8 cellular contexts compared by ENCODE assay signal in genomic region chr17:82236142-82236971, GRCh38. TPM values are rescaled to one million over a fixed set of nuclear protein-coding genes. Genes with fewer than 3 reads are reported as not detected.
DNase-seq lines count a peak whose midpoint lies in the region; ATAC-seq and TF ChIP-seq lines count a peak whose summit lies in the region.

No MANE protein-coding gene starts in this region.

- H3F3A ChIP-seq in SK-N-SH (replicated peaks; ENCODE audit: insufficient read depth) = peaks cover 21% of the 10 kb centered on the region

- no peaks in the 10 kb centered on the region for H3K9me3 ChIP-seq in BLaER1 treated with 17β-estradiol and CSF1 and Interleukin-3, amounts not matched to agents 10 nM and 100 nM (replicated peaks in 1 of 11)
- no peaks in the 10 kb centered on the region for H3K9me3 ChIP-seq in HUES6 (ENCODE audit: control insufficient read depth, insufficient read depth, low read depth, low read length)
- no peaks in the 10 kb centered on the region for H3K9me3 ChIP-seq in SK-N-SH

- peak overlapping the region; percentile 41 to 74 (median 66); a peak in 21 of 22 replicates for H3K9ac ChIP-seq in BLaER1 treated with 17β-estradiol and CSF1 and Interleukin-3, amounts not matched to agents 10 nM and 100 nM
- H3K9ac ChIP-seq in HUES6 (ENCODE audit: low read length) (peak overlapping the region; percentile 23), SK-N-SH (no peak overlapping the region)

- H2AFZ ChIP-seq in SK-N-SH (ENCODE audit: low read depth) = no peak overlapping the region

- intact Hi-C loops in Right ventricle myocardium superior (cut with DNase I) = loop anchor here (5.0 to 10.0 kb wide), 2 partner anchors 58 to 86 kb away; no protein-coding TSS in a partner anchor
- intact Hi-C loops in sciatic nerve (cut with DNase I) = loop anchor here (5.0 kb wide), 1 partner anchor 86 kb away; no protein-coding TSS in a partner anchor

- no peaks in the 10 kb centered on the region for H3K27me3 ChIP-seq in BLaER1 treated with 17β-estradiol and CSF1 and Interleukin-3, amounts not matched to agents 10 nM and 100 nM
- H3K27me3 ChIP-seq in HUES6 (ENCODE audit: control insufficient read depth, insufficient read depth, low read length) (peaks cover 4% of the 10 kb centered on the region; the same call in 1 of the 2 replicates), SK-N-SH (ENCODE audit: insufficient read depth) (no peaks in the 10 kb centered on the region)

- CTCF ChIA-PET in SK-N-SH (lab: Yijun Ruan, JAX) = interaction anchor here (0.6 to 10.9 kb wide), 55 partner anchors 8 to 523 kb away, joined by 3 to 153 read pairs (median 5); partner anchors contain the start of genes CD7, CSNK1D, HEXD and OGFOD3

- peaks cover 26% of the 10 kb centered on the region for H3K4me1 Mint-ChIP-seq in activated naive CD8-positive, alpha-beta T cell treated with anti-CD3 and anti-CD28 coated beads, Interleukin-2, amount 10 ng/mL, durations not matched to agents 7 days and 5 days

- H3K9me3 Mint-ChIP-seq in activated naive CD8-positive, alpha-beta T cell treated with anti-CD3 and anti-CD28 coated beads, Interleukin-2, amount 10 ng/mL, durations not matched to agents 7 days and 5 days = no peaks in the 10 kb centered on the region

- WGBS in SK-N-SH (ENCODE audit: low lambda C conversion rate) = 42% methylated on average over 33 of the region's 44 CpGs

- TF ChIP-seq EP300 in SK-N-SH (IDR thresholded peaks at IDR 0.05; ENCODE audit: borderline replicate concordance in 1 of 2, low read depth in 1 of 2, low read length in 1 of 2) = no peak

- peak overlapping the region in 8 of 11 experiments; percentile 23 to 80 (median 61); a peak in 13 of 22 replicates for H3K27ac ChIP-seq in BLaER1 treated with 17β-estradiol and CSF1 and Interleukin-3, amounts not matched to agents 10 nM and 100 nM
- H3K27ac ChIP-seq in HUES6 (ENCODE audit: low read depth, low read length) (0 out of 2 replicates have a peak overlapping the region, but pooled peaks have one; percentile 15), SK-N-SH (ENCODE audit: low read depth in 2 of 2, low read length in 1 of 2) (peak overlapping the region in 1 of 2 experiments; percentile 6; a peak in 1 of 4 replicates)

- peak overlapping the region in 9 of 10 experiments; percentile 15 to 99 (median 29); a peak in 11 of 20 replicates for H3K4me3 ChIP-seq in BLaER1 treated with 17β-estradiol and CSF1 and Interleukin-3, amounts not matched to agents 10 nM and 100 nM
- no peak overlapping the region for H3K4me3 ChIP-seq in HUES6 (ENCODE audit: low read depth, low read length)
- no peak overlapping the region; a peak in 1 of 4 replicates for H3K4me3 ChIP-seq in SK-N-SH (ENCODE audit: low read depth in 2 of 2, low read length in 1 of 2)

- no peak for ATAC-seq in activated naive CD8-positive, alpha-beta T cell treated with anti-CD3 and anti-CD28 coated beads, Interleukin-2, amount 10 ng/mL, durations not matched to agents 7 days and 5 days (ENCODE audit: low read depth)
- peak; percentile 28 for ATAC-seq in Right ventricle myocardium superior (ENCODE audit: poor library complexity)
- peak; percentile 3 for ATAC-seq in sciatic nerve
- no peak for ATAC-seq in HG02588 (IDR thresholded peaks at IDR 0.05; ENCODE audit: unreplicated experiment)
- ATAC-seq in HG03342 (IDR thresholded peaks at IDR 0.05; ENCODE audit: unreplicated experiment) = no peak

- H3K36me3 ChIP-seq in BLaER1 treated with 17β-estradiol and CSF1 and Interleukin-3, amounts not matched to agents 10 nM and 100 nM = peaks cover 6 to 84% (median 44%) of the 10 kb centered on the region in 11 experiments; a peak in 21 of 22 replicates
- H3K36me3 ChIP-seq in HUES6 (ENCODE audit: control insufficient read depth, insufficient read depth, low read length) (peaks cover 34% of the 10 kb centered on the region), SK-N-SH (replicated peaks in 1 of 2; ENCODE audit: control insufficient read depth in 1 of 2, insufficient read depth in 2 of 2, low read length in 1 of 2) (peaks cover 18 to 43% of the 10 kb centered on the region in 2 experiments)

- H3K27me3 Mint-ChIP-seq in activated naive CD8-positive, alpha-beta T cell treated with anti-CD3 and anti-CD28 coated beads, Interleukin-2, amount 10 ng/mL, durations not matched to agents 7 days and 5 days = no peaks in the 10 kb centered on the region

- TF ChIP-seq CTCF in SK-N-SH (IDR thresholded peaks at IDR 0.05) = peak; percentile 99

- no peak overlapping the region for H3K4me3 Mint-ChIP-seq in activated naive CD8-positive, alpha-beta T cell treated with anti-CD3 and anti-CD28 coated beads, Interleukin-2, amount 10 ng/mL, durations not matched to agents 7 days and 5 days

- peak; percentile 84 for TF ChIP-seq RAD21 in SK-N-SH (IDR thresholded peaks at IDR 0.05; ENCODE audit: low read length)

- H3K9me2 ChIP-seq in SK-N-SH = no peaks in the 10 kb centered on the region

- peaks cover 85 to 100% (median 99%) of the 10 kb centered on the region in 11 experiments for H4K20me1 ChIP-seq in BLaER1 treated with 17β-estradiol and CSF1 and Interleukin-3, amounts not matched to agents 10 nM and 100 nM
- peaks cover 70% of the 10 kb centered on the region for H4K20me1 ChIP-seq in SK-N-SH (ENCODE audit: insufficient read depth)

- POLR2A ChIA-PET in SK-N-SH (lab: Yijun Ruan, JAX) = interaction anchor here (0.6 to 1.9 kb wide), 4 partner anchors 14 to 56 kb away, joined by 3 to 5 read pairs (median 4); no protein-coding TSS in a partner anchor
- POLR2A ChIA-PET in activated naive CD8-positive, alpha-beta T cell treated with anti-CD3 and anti-CD28 coated beads, Interleukin-2, amount 10 ng/mL, durations not matched to agents 7 days and 5 days (lab: Charles Lee) = interaction anchor here (0.6 to 2.4 kb wide), 8 partner anchors 20 to 525 kb away, joined by 3 to 13 read pairs (median 5); partner anchors contain the start of gene CD7

- peaks cover 78% of the 10 kb centered on the region for H3K79me2 ChIP-seq in SK-N-SH (ENCODE audit: insufficient read depth)

- no peak overlapping the region for H3K27ac Mint-ChIP-seq in activated naive CD8-positive, alpha-beta T cell treated with anti-CD3 and anti-CD28 coated beads, Interleukin-2, amount 10 ng/mL, durations not matched to agents 7 days and 5 days

- peaks cover 93 to 100% (median 99%) of the 10 kb centered on the region in 10 experiments for H3K4me1 ChIP-seq in BLaER1 treated with 17β-estradiol and CSF1 and Interleukin-3, amounts not matched to agents 10 nM and 100 nM
- H3K4me1 ChIP-seq in HUES6 (ENCODE audit: control insufficient read depth, insufficient read depth, low read length) (peaks cover 40% of the 10 kb centered on the region), SK-N-SH (ENCODE audit: control insufficient read depth in 1 of 2, insufficient read depth in 2 of 2, low read depth in 1 of 2, low read length in 1 of 2) (peaks cover 18 to 33% of the 10 kb centered on the region in 2 experiments; a peak in 3 of 4 replicates)

- H3K36me3 Mint-ChIP-seq in activated naive CD8-positive, alpha-beta T cell treated with anti-CD3 and anti-CD28 coated beads, Interleukin-2, amount 10 ng/mL, durations not matched to agents 7 days and 5 days = peaks cover 5% of the 10 kb centered on the region

- H3K4me2 ChIP-seq in BLaER1 treated with 17β-estradiol and CSF1 and Interleukin-3, amounts not matched to agents 10 nM and 100 nM = peak overlapping the region; percentile 87 to 100 (median 97)
- H3K4me2 ChIP-seq in SK-N-SH = 0 out of 2 replicates have a peak overlapping the region, but pooled peaks have one; percentile 28

- DNase-seq in SK-N-SH (peak; percentile 97), Right ventricle myocardium superior (peak; percentile 76), sciatic nerve (ENCODE audit: low spot score) (peak; percentile 83)
- peak; percentile 81 for DNase-seq in activated naive CD8-positive, alpha-beta T cell treated with anti-CD3 and anti-CD28 coated beads, Interleukin-2, amount 10 ng/mL, durations not matched to agents 7 days and 5 days

TF ChIP-seq in SK-N-SH, 30 proteins besides CTCF, POLR2A, EP300 and RAD21 (continues in another document):
- TF ChIP-seq SIN3A (IDR thresholded peaks at IDR 0.05; ENCODE audit: borderline replicate concordance, low read depth, low read length) (0 out of 2 replicates have a peak, but pooled peaks have one; percentile 38), TCF12 (IDR thresholded peaks at IDR 0.05) (no peak), TAF1 (IDR thresholded peaks at IDR 0.05; ENCODE audit: borderline replicate concordance, low read depth, low read length) (no peak), ELF1 (IDR thresholded peaks at IDR 0.05) (no peak), SMC3 (IDR thresholded peaks at IDR 0.05; ENCODE audit: low read depth, low read length) (peak; percentile 73), PBX3 (IDR thresholded peaks at IDR 0.05) (0 out of 2 replicates have a peak, but pooled peaks have one; percentile 16), GATA2 (CRISPR knock-in tag; IDR thresholded peaks at IDR 0.05) (no peak)

RNA-seq across cellular contexts. Expression of gene SLC16A3, which starts 7.5 kb away (rescaled TPM):
- 68.8 and 70.7 TPM in 2 replicates for polyA plus RNA-seq in SK-N-SH (2012; rRNA removed)
- 25.2 and 42.6 TPM in 2 replicates for polyA plus RNA-seq in SK-N-SH (2012; cell fraction: cytosol; rRNA removed)
- polyA plus RNA-seq in SK-N-SH (2012; cell fraction: nucleus; rRNA removed) = 38.5 and 58.7 TPM in 2 replicates
- total RNA-seq in activated naive CD8-positive, alpha-beta T cell treated with anti-CD3 and anti-CD28 coated beads, Interleukin-2, amount 10 ng/mL, durations not matched to agents 7 days and 5 days = 100 to 1,000 TPM; 195 to 211 TPM
- total RNA-seq in Right ventricle myocardium superior (10.0 TPM), sciatic nerve (53.1 TPM)

RNA-seq across cellular contexts. Expression of gene CCDC57, which starts 23.7 kb away (rescaled TPM):
- polyA plus RNA-seq in SK-N-SH (2012; rRNA removed) = 68.6 and 82.9 TPM in 2 replicates
- 11.2 and 17.5 TPM in 2 replicates for polyA plus RNA-seq in SK-N-SH (2012; cell fraction: cytosol; rRNA removed)
- polyA plus RNA-seq in SK-N-SH (2012; cell fraction: nucleus; rRNA removed) = 417 and 423 TPM in 2 replicates
- total RNA-seq in activated naive CD8-positive, alpha-beta T cell treated with anti-CD3 and anti-CD28 coated beads, Interleukin-2, amount 10 ng/mL, durations not matched to agents 7 days and 5 days = 10 to 100 TPM; 79.5 to 81.7 TPM
- total RNA-seq in Right ventricle myocardium superior (8.6 TPM), sciatic nerve (50.6 TPM)

RNA-seq across cellular contexts. Expression of gene CSNK1D, which starts 37.1 kb away (rescaled TPM):
- 133 and 216 TPM in 2 replicates for polyA plus RNA-seq in SK-N-SH (2012; rRNA removed)
- polyA plus RNA-seq in SK-N-SH (2012; cell fraction: cytosol; rRNA removed) = 121 and 170 TPM in 2 replicates
- polyA plus RNA-seq in SK-N-SH (2012; cell fraction: nucleus; rRNA removed) = 670 and 707 TPM in 2 replicates
- total RNA-seq in activated naive CD8-positive, alpha-beta T cell treated with anti-CD3 and anti-CD28 coated beads, Interleukin-2, amount 10 ng/mL, durations not matched to agents 7 days and 5 days = 100 to 1,000 TPM; 135 to 140 TPM
- total RNA-seq in Right ventricle myocardium superior (54.4 TPM), sciatic nerve (152 TPM)

Comparison
In these comparisons a context has a peak if more than half of its experiments do, and no peak if none do; other contexts are left out.
1. H3K4me3 ChIP-seq: peak in BLaER1 treated with 17β-estradiol and CSF1 and Interleukin-3, amounts not matched to agents 10 nM and 100 nM (9 of 10); none in HUES6 (single experiment) and SK-N-SH (0 of 2).
2. ATAC-seq: peak in Right ventricle myocardium superior (single experiment) and sciatic nerve (single experiment); none in activated naive CD8-positive, alpha-beta T cell treated with anti-CD3 and anti-CD28 coated beads, Interleukin-2, amount 10 ng/mL, durations not matched to agents 7 days and 5 days (single experiment), HG02588 (single experiment) and HG03342 (single experiment).
3. Peak in every context shown above with its lines, with median percentiles within 50 percentile points of each other: DNase-seq.